26 cellular contexts compared by ENCODE assay signal in the genomic region with DNA sequence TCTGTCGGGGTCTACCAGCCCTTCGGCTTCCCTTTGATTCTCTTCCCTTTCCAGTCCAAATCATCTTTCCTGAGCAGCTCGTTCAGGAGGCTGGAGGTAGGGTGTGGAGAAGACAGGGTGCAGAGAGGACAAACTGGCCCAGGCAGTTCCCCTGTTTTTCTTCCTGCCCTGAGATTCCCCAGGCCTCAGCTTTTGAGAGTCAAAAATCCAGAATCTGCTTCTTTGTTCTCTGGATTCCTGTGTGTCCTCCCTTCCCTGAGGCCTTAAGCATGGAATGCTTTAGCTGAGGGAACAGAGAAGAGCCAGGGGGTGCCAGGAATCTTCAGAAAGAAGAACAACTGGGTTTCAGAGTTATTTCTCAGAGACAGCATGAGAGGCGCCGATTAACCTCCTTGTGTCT. TPM values are rescaled to one million over a fixed set of nuclear protein-coding genes. Genes with fewer than 3 reads are reported as not detected.
A peak's percentile ranks its signal among the peaks of the same experiment; 100 is the strongest.
DNase-seq lines count a peak whose midpoint lies in the region; ATAC-seq, FAIRE-seq and TF ChIP-seq lines count a peak whose summit lies in the region.
"Had no signal": no experiment of that assay in that cellular context is flagged by ENCODE, and none has a peak within 500 bp of the region (broad histone marks: within the 10 kb centered on the region; RNA-seq: fewer than 3 reads in every experiment).

No MANE protein-coding gene starts in this region.

- peaks cover 41% of the 10 kb centered on the region for H3K4me1 ChIP-seq in astrocyte (ENCODE audit: insufficient read depth, low read length)
- H3K4me1 ChIP-seq: prostate gland had no signal

- peaks cover 2% of the 10 kb centered on the region; the same call in 1 of the 2 replicates for H3K27me3 Mint-ChIP-seq in HFFc6 (ENCODE audit: insufficient read depth)
- no peaks in the 10 kb centered on the region for H3K27me3 Mint-ChIP-seq in astrocyte (ENCODE audit: low read depth, unreplicated experiment)
- no peaks in the 10 kb centered on the region for H3K27me3 Mint-ChIP-seq in activated T-helper 2 cell treated with anti-CD3 and anti-CD28 coated beads, Interferon-gamma antibody, Interleukin-2, Interleukin-4, amounts not matched to agents 10 μg/mL and 5 μg/mL and 100 μg/mL, durations not matched to agents 14 hours and 24 hours and 36 hours (ENCODE audit: low read depth)
- H3K27me3 Mint-ChIP-seq: B cell; central memory CD8-positive, alpha-beta T cell had no signal

- H3K79me2 ChIP-seq in astrocyte (ENCODE audit: insufficient read depth, low read length) = no peaks in the 10 kb centered on the region

- no peak for ATAC-seq in GM18909 (IDR thresholded peaks at IDR 0.05; ENCODE audit: poor library complexity, unreplicated experiment)
- ATAC-seq: activated CD4-positive, CD25-positive, alpha-beta regulatory T cell treated with anti-CD3 and anti-CD28 coated beads, Interleukin-2, amount 50 U/mL, for 24 hours; activated CD8-positive, alpha-beta T cell treated with anti-CD3 and anti-CD28 coated beads, Interleukin-2, amount 10 ng/mL, durations not matched to agents 7 days and 5 days had no signal

- H2AFZ ChIP-seq in astrocyte (ENCODE audit: low read depth, low read length) = no peak overlapping the region

- intact Hi-C loops in activated T-helper 2 cell treated with anti-CD3 and anti-CD28 coated beads, Interferon-gamma antibody, Interleukin-2, Interleukin-4, amounts not matched to agents 10 μg/mL and 5 μg/mL and 100 μg/mL, durations not matched to agents 14 hours and 24 hours and 36 hours (cut with micrococcal nuclease) = no loop called here

- no peaks in the 10 kb centered on the region for H3K36me3 Mint-ChIP-seq in HFFc6 (ENCODE audit: low read depth)
- H3K36me3 Mint-ChIP-seq in astrocyte (ENCODE audit: low read depth, unreplicated experiment) = no peaks in the 10 kb centered on the region
- H3K36me3 Mint-ChIP-seq in activated T-helper 2 cell treated with anti-CD3 and anti-CD28 coated beads, Interferon-gamma antibody, Interleukin-2, Interleukin-4, amounts not matched to agents 10 μg/mL and 5 μg/mL and 100 μg/mL, durations not matched to agents 14 hours and 24 hours and 36 hours (ENCODE audit: low read depth) = no peaks in the 10 kb centered on the region

- H3K27ac Mint-ChIP-seq in HFFc6 (peak overlapping the region; percentile 89), astrocyte (ENCODE audit: unreplicated experiment) (peak overlapping the region; percentile 56)
- no peak overlapping the region for H3K27ac Mint-ChIP-seq in activated T-helper 2 cell treated with anti-CD3 and anti-CD28 coated beads, Interferon-gamma antibody, Interleukin-2, Interleukin-4, amounts not matched to agents 10 μg/mL and 5 μg/mL and 100 μg/mL, durations not matched to agents 14 hours and 24 hours and 36 hours
- H3K27ac Mint-ChIP-seq: activated CD8-positive, alpha-beta T cell treated with anti-CD3 and anti-CD28 coated beads, Interleukin-2, amount 10 ng/mL, durations not matched to agents 7 days and 5 days; B cell; nephron progenitor cell had no signal

- H3K9ac ChIP-seq in astrocyte (ENCODE audit: low read length) = peak overlapping the region; percentile 84

- peak overlapping the region; percentile 59 for H3K4me2 ChIP-seq in astrocyte (ENCODE audit: low read length)

- no peaks in the 10 kb centered on the region for H3K9me3 ChIP-seq in astrocyte (ENCODE audit: insufficient read depth, low read depth, low read length)
- H3K9me3 ChIP-seq: prostate gland, thoracic aorta had no signal

- H3K27ac ChIP-seq in astrocyte (ENCODE audit: low read depth, low read length) = peak overlapping the region; percentile 97
- H3K27ac ChIP-seq: prostate gland, thoracic aorta had no signal

- H3K27me3 ChIP-seq in astrocyte (ENCODE audit: insufficient read depth, low read length) = no peaks in the 10 kb centered on the region

- no peaks in the 10 kb centered on the region for H3K36me3 ChIP-seq in astrocyte (ENCODE audit: insufficient read depth, low read length)
- H3K36me3 ChIP-seq: prostate gland, thoracic aorta had no signal

- no peak for TF ChIP-seq CTCF in HFFc6 (IDR thresholded peaks at IDR 0.05)
- TF ChIP-seq CTCF in astrocyte (IDR thresholded peaks at IDR 0.05; ENCODE audit: insufficient read depth, low read depth, low read length) = no peak

- FAIRE-seq in astrocyte (lab: Jason Lieb, UNC) = no peak

- no peaks in the 10 kb centered on the region for H4K20me1 ChIP-seq in astrocyte (ENCODE audit: insufficient read depth, low read length)

- H3K4me1 Mint-ChIP-seq in HFFc6 (ENCODE audit: low read depth) (peaks cover 71% of the 10 kb centered on the region), astrocyte (ENCODE audit: low read depth, unreplicated experiment) (peaks cover 32% of the 10 kb centered on the region)
- no peaks in the 10 kb centered on the region for H3K4me1 Mint-ChIP-seq in activated T-helper 2 cell treated with anti-CD3 and anti-CD28 coated beads, Interferon-gamma antibody, Interleukin-2, Interleukin-4, amounts not matched to agents 10 μg/mL and 5 μg/mL and 100 μg/mL, durations not matched to agents 14 hours and 24 hours and 36 hours (ENCODE audit: low read depth)
- H3K4me1 Mint-ChIP-seq: B cell; central memory CD8-positive, alpha-beta T cell had no signal

- no peak overlapping the region for H3K4me3 ChIP-seq in astrocyte (ENCODE audit: insufficient read depth, low read depth, low read length)
- H3K4me3 ChIP-seq: prostate gland, skin epidermis, thoracic aorta had no signal

- H3K9me3 Mint-ChIP-seq in HFFc6 (no peaks in the 10 kb centered on the region), astrocyte (ENCODE audit: unreplicated experiment) (no peaks in the 10 kb centered on the region)
- H3K9me3 Mint-ChIP-seq in activated T-helper 2 cell treated with anti-CD3 and anti-CD28 coated beads, Interferon-gamma antibody, Interleukin-2, Interleukin-4, amounts not matched to agents 10 μg/mL and 5 μg/mL and 100 μg/mL, durations not matched to agents 14 hours and 24 hours and 36 hours = no peaks in the 10 kb centered on the region
- H3K9me3 Mint-ChIP-seq: central memory CD8-positive, alpha-beta T cell; nephron progenitor cell had no signal

- DNase-seq in HFFc6 (peak; percentile 18), astrocyte (ENCODE audit: low read depth) (peak; percentile 23), islet precursor cell (peak; percentile 92), globus pallidus (ENCODE audit: low spot score) (no peak), Kasumi-1 (lab: John Stamatoyannopoulos, UW) (no peak)
- no peak for DNase-seq in activated T-helper 2 cell treated with anti-CD3 and anti-CD28 coated beads, Interferon-gamma antibody, Interleukin-2, Interleukin-4, amounts not matched to agents 10 μg/mL and 5 μg/mL and 100 μg/mL, durations not matched to agents 14 hours and 24 hours and 36 hours (ENCODE audit: low spot score)
- DNase-seq: activated CD8-positive, alpha-beta T cell treated with anti-CD3 and anti-CD28 coated beads, Interleukin-2, amount 10 ng/mL, durations not matched to agents 7 days and 5 days; activated naive CD4-positive, alpha-beta T cell treated with Interleukin-2 at 50 U/mL for 16 hours; activated T-cell treated with anti-CD3 and anti-CD28 coated beads, Interleukin-2, amount 50 U/mL, for 1 hour; COR-L47; foreskin melanocyte; midbrain; NCI-H1092; NCI-H2029; NCI-H446 treated with DMSO at 0.1 percent for 48 hours; nephron progenitor cell; NK-92 treated with Interleukin-12 subunit alpha and Interleukin-12 subunit beta, amount 100 ng/mL, for 24 hours; stimulated activated naive CD4-positive, alpha-beta T cell had no signal

- H3K4me3 Mint-ChIP-seq in HFFc6 (peak overlapping the region; percentile 27; the same call in 1 of the 2 replicates), astrocyte (ENCODE audit: unreplicated experiment) (no peak overlapping the region)
- H3K4me3 Mint-ChIP-seq in activated T-helper 2 cell treated with anti-CD3 and anti-CD28 coated beads, Interferon-gamma antibody, Interleukin-2, Interleukin-4, amounts not matched to agents 10 μg/mL and 5 μg/mL and 100 μg/mL, durations not matched to agents 14 hours and 24 hours and 36 hours (ENCODE audit: low read depth) = no peak overlapping the region
- H3K4me3 Mint-ChIP-seq: activated CD8-positive, alpha-beta T cell treated with anti-CD3 and anti-CD28 coated beads, Interleukin-2, amount 10 ng/mL, durations not matched to agents 7 days and 5 days; B cell; central memory CD8-positive, alpha-beta T cell; nephron progenitor cell had no signal

RNA-seq across cellular contexts. Expression of a gene that starts 26.7 kb away (rescaled TPM):
- not detected for total RNA-seq in HFFc6 (2021; fragmentation: NEBNext Ultra II Directional; extraction: Animal tissue kit (Norgen Biotek cat#: 25700))
- total RNA-seq in astrocyte = not detected in 2 replicates
- total RNA-seq in activated T-helper 2 cell treated with anti-CD3 and anti-CD28 coated beads, Interferon-gamma antibody, Interleukin-2, Interleukin-4, amounts not matched to agents 10 μg/mL and 5 μg/mL and 100 μg/mL, durations not matched to agents 14 hours and 24 hours and 36 hours = not detected in 2 replicates
- total RNA-seq: activated CD8-positive, alpha-beta T cell treated with anti-CD3 and anti-CD28 coated beads, Interleukin-2, amount 10 ng/mL, durations not matched to agents 7 days and 5 days; B cell; epithelial cell of proximal tubule; thoracic aorta had no signal

Comparison
In these comparisons a context has a peak if more than half of its experiments do, and no peak if none do; other contexts are left out.
1. DNase-seq: peak in HFFc6 (single experiment), astrocyte (single experiment) and islet precursor cell (single experiment); none in activated T-helper 2 cell treated with anti-CD3 and anti-CD28 coated beads, Interferon-gamma antibody, Interleukin-2, Interleukin-4, amounts not matched to agents 10 μg/mL and 5 μg/mL and 100 μg/mL, durations not matched to agents 14 hours and 24 hours and 36 hours (single experiment), globus pallidus (single experiment) and Kasumi-1 (0 of 2).